1 cellular context compared by ENCODE assay signal in the genomic region with DNA sequence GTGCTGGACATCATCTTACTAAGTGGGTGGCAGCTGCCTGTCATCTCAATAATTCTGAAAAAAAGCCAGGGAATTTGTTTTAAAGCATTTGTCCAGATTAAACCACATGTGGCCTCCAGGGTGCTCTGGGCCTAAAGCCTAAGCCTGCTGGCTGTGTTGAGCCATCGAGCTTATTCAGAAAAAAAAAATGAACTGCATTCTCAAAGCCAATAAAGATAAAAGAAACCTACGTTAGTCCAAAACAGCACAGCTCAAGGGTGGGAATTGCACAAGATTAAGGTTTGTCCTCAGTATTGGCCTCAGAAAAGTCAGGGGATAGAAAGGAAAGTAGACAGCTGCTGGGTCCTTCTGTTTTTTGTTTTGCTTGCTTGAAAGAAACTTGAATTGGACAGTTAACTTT.
TF ChIP-seq lines count a peak whose summit lies in the region.

No MANE protein-coding gene starts in this region.

TF ChIP-seq in HepG2, 621 proteins besides CTCF, POLR2A, EP300 and RAD21:
- TF ChIP-seq ZNF3 (CRISPR knock-in tag; IDR thresholded peaks at IDR 0.05) (no peak), NCOA1 (CRISPR knock-in tag; IDR thresholded peaks at IDR 0.05) (no peak), CEBPB (IDR thresholded peaks at IDR 0.05; ENCODE audit: borderline replicate concordance, low read depth, low read length) (peak; percentile 47; the same call in 1 of the 2 replicates), CREM (IDR thresholded peaks at IDR 0.05) (no peak), CREM (CRISPR knock-in tag; IDR thresholded peaks at IDR 0.05) (no peak), SRSF9 (IDR thresholded peaks at IDR 0.05; ENCODE audit: borderline replicate concordance, insufficient read depth, low read depth, low read length, poor library complexity, severe bottlenecking) (no peak), ZNF790 (CRISPR knock-in tag; IDR thresholded peaks at IDR 0.05; ENCODE audit: borderline replicate concordance) (no peak), RARA (CRISPR knock-in tag; IDR thresholded peaks at IDR 0.05) (no peak)
- TF ChIP-seq, protein P1, sequence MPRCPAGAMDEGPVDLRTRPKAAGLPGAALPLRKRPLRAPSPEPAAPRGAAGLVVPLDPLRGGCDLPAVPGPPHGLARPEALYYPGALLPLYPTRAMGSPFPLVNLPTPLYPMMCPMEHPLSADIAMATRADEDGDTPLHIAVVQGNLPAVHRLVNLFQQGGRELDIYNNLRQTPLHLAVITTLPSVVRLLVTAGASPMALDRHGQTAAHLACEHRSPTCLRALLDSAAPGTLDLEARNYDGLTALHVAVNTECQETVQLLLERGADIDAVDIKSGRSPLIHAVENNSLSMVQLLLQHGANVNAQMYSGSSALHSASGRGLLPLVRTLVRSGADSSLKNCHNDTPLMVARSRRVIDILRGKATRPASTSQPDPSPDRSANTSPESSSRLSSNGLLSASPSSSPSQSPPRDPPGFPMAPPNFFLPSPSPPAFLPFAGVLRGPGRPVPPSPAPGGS (CRISPR knock-in tag; IDR thresholded peaks at IDR 0.05): no peak
- TF ChIP-seq, protein P2, sequence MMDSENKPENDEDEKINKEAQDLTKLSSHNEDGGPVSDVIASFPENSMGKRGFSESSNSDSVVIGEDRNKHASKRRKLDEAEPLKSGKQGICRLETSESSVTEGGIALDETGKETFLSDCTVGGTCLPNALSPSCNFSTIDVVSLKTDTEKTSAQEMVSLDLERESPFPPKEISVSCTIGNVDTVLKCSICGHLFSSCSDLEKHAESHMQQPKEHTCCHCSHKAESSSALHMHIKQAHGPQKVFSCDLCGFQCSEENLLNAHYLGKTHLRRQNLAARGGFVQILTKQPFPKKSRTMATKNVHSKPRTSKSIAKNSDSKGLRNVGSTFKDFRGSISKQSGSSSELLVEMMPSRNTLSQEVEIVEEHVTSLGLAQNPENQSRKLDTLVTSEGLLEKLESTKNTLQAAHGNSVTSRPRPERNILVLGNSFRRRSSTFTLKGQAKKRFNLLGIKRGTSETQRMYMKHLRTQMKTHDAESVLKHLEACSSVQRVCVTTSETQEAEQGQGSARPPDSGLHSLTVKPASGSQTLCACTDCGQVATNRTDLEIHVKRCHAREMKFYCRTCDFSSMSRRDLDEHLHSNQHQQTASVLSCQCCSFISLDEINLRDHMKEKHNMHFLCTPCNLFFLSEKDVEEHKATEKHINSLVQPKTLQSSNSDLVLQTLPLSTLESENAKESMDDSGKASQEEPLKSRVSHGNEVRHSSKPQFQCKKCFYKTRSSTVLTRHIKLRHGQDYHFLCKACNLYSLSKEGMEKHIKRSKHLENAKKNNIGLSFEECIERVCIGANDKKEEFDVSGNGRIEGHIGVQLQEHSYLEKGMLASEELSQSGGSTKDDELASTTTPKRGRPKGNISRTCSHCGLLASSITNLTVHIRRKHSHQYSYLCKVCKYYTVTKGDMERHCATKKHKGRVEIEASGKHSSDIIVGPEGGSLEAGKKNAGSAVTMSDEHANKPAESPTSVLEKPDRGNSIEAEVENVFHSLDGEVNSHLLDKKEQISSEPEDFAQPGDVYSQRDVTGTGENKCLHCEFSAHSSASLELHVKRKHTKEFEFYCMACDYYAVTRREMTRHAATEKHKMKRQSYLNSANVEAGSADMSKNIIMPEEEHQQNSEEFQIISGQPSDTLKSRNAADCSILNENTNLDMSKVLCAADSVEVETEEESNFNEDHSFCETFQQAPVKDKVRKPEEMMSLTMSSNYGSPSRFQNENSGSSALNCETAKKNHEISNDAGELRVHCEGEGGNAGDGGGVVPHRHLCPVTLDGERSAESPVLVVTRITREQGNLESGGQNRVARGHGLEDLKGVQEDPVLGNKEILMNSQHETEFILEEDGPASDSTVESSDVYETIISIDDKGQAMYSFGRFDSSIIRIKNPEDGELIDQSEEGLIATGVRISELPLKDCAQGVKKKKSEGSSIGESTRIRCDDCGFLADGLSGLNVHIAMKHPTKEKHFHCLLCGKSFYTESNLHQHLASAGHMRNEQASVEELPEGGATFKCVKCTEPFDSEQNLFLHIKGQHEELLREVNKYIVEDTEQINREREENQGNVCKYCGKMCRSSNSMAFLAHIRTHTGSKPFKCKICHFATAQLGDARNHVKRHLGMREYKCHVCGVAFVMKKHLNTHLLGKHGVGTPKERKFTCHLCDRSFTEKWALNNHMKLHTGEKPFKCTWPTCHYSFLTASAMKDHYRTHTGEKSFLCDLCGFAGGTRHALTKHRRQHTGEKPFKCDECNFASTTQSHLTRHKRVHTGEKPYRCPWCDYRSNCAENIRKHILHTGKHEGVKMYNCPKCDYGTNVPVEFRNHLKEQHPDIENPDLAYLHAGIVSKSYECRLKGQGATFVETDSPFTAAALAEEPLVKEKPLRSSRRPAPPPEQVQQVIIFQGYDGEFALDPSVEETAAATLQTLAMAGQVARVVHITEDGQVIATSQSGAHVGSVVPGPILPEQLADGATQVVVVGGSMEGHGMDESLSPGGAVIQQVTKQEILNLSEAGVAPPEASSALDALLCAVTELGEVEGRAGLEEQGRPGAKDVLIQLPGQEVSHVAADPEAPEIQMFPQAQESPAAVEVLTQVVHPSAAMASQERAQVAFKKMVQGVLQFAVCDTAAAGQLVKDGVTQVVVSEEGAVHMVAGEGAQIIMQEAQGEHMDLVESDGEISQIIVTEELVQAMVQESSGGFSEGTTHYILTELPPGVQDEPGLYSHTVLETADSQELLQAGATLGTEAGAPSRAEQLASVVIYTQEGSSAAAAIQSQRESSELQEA (CRISPR knock-in tag; IDR thresholded peaks at IDR 0.05; ENCODE audit: not compliant biosample characterization): no peak
- TF ChIP-seq, protein P3, sequence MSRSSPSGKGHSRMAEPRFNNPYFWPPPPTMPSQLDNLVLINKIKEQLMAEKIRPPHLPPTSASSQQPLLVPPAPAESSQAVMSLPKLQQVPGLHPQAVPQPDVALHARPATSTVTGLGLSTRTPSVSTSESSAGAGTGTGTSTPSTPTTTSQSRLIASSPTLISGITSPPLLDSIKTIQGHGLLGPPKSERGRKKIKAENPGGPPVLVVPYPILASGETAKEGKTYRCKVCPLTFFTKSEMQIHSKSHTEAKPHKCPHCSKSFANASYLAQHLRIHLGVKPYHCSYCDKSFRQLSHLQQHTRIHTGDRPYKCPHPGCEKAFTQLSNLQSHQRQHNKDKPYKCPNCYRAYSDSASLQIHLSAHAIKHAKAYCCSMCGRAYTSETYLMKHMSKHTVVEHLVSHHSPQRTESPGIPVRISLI (CRISPR knock-in tag; IDR thresholded peaks at IDR 0.05; ENCODE audit: borderline replicate concordance): 0 out of 2 replicates have a peak, but pooled peaks have one; percentile 22
